Comparison of ENCODE assay signal across 27 cellular contexts in genomic region chr12:99768758-99769157, GRCh38.
"Had no signal": no experiment of that assay in that cellular context is flagged by ENCODE, and none has a peak within 500 bp of the region (broad histone marks: within the 10 kb centered on the region; RNA-seq: fewer than 3 reads in every experiment).

No MANE protein-coding gene starts in this region.

- H3K27ac Mint-ChIP-seq: stimulated activated effector memory CD8-positive, alpha-beta T cell treated with anti-CD3 and anti-CD28 coated beads, Interleukin-12 subunit alpha, Interleukin-12 subunit beta, amount 100 ng/mL, for 72 hours; stimulated activated memory B cell treated with anti-CD40 and anti-IgM and Interleukin-4, amounts not matched to agents 10 μg/mL and 1 μg/mL and 100 μg/mL, for 72 hours; stimulated activated naive B cell treated with anti-CD40 and anti-IgM and Interleukin-4, amounts not matched to agents 10 μg/mL and 1 μg/mL and 100 μg/mL, for 72 hours; stimulated activated naive CD8-positive, alpha-beta T cell treated with anti-CD3 and anti-CD28 coated beads, Interleukin-15, amount 100 ng/mL, for 72 hours; stimulated activated naive CD8-positive, alpha-beta T cell treated with anti-CD3 and anti-CD28 coated beads, Interleukin-15, Interleukin-2, amounts not matched to agents 100 ng/mL and 50 ng/mL, for 24 hours; type B pancreatic cell had no signal

- H3K27me3 Mint-ChIP-seq: stimulated activated memory B cell treated with anti-CD40 and anti-IgM and Interleukin-4, amounts not matched to agents 10 μg/mL and 1 μg/mL and 100 μg/mL, for 72 hours; stimulated activated naive B cell treated with anti-CD40 and anti-IgM and Interleukin-4, amounts not matched to agents 10 μg/mL and 1 μg/mL and 100 μg/mL, for 72 hours; stimulated activated naive CD8-positive, alpha-beta T cell treated with anti-CD3 and anti-CD28 coated beads, Interleukin-15, amount 100 ng/mL, for 72 hours; stimulated activated naive CD8-positive, alpha-beta T cell treated with anti-CD3 and anti-CD28 coated beads, Interleukin-15, Interleukin-2, amounts not matched to agents 100 ng/mL and 50 ng/mL, for 24 hours; type B pancreatic cell had no signal

- H3K27ac ChIP-seq: stomach, suprapubic skin, testis, thoracic aorta, thyroid gland, tibial artery, tibial nerve, transverse colon, upper lobe of left lung, upper lobe of right lung, uterus, vagina had no signal

- H3K4me3 Mint-ChIP-seq: stimulated activated effector memory CD8-positive, alpha-beta T cell treated with anti-CD3 and anti-CD28 coated beads, Interleukin-12 subunit alpha, Interleukin-12 subunit beta, amount 100 ng/mL, for 72 hours; stimulated activated memory B cell treated with anti-CD40 and anti-IgM and Interleukin-4, amounts not matched to agents 10 μg/mL and 1 μg/mL and 100 μg/mL, for 72 hours; stimulated activated naive B cell treated with anti-CD40 and anti-IgM and Interleukin-4, amounts not matched to agents 10 μg/mL and 1 μg/mL and 100 μg/mL, for 72 hours; stimulated activated naive CD8-positive, alpha-beta T cell treated with anti-CD3 and anti-CD28 coated beads, Interleukin-15, amount 100 ng/mL, for 72 hours; stimulated activated naive CD8-positive, alpha-beta T cell treated with anti-CD3 and anti-CD28 coated beads, Interleukin-15, Interleukin-2, amounts not matched to agents 100 ng/mL and 50 ng/mL, for 24 hours; type B pancreatic cell had no signal

- DNase-seq: stimulated activated CD4-positive, alpha-beta T cell treated with anti-CD3 and anti-CD28 coated beads, Interleukin-2, amount 100 ng/mL, for 48 hours; stimulated activated CD4-positive, alpha-beta T cell treated with anti-CD3 and anti-CD28 coated beads, Interleukin-4, amount 100 ng/mL, for 1 hour; stimulated activated CD4-positive, alpha-beta T cell treated with anti-CD3 and anti-CD28 coated beads, Interleukin-4, amount 100 ng/mL, for 24 hours; stimulated activated CD4-positive, alpha-beta T cell treated with anti-CD3 and anti-CD28 coated beads, Interleukin-4, amount 100 ng/mL, for 4 hours; stimulated activated CD8-positive, alpha-beta memory T cell treated with anti-CD3 and anti-CD28 coated beads, Interleukin-4, amount 100 ng/mL, for 48 hours; stimulated activated naive B cell treated with anti-CD40 and anti-IgM and Interleukin-4, amounts not matched to agents 10 μg/mL and 1 μg/mL and 100 μg/mL, for 72 hours; stimulated activated naive CD4-positive, alpha-beta T cell; stimulated activated naive CD4-positive, alpha-beta T cell treated with Interleukin-2 at 50 U/mL for 16 hours; stimulated activated naive CD8-positive, alpha-beta T cell treated with anti-CD3 and anti-CD28 coated beads, Interleukin-15, amount 100 ng/mL, for 72 hours; stimulated activated naive CD8-positive, alpha-beta T cell treated with anti-CD3 and anti-CD28 coated beads, Interleukin-15, Interleukin-2, amounts not matched to agents 100 U/mL and 50 U/mL, for 24 hours; stomach; substantia nigra; testis; thyroid gland; tibial artery; transverse colon; upper lobe of left lung; upper lobe of right lung; uterus had no signal

- H3K9me3 ChIP-seq: stomach, suprapubic skin, testis, thoracic aorta, thyroid gland, tibial artery, tibial nerve, transverse colon, upper lobe of left lung, upper lobe of right lung, uterus, vagina had no signal

- H3K27me3 ChIP-seq: stomach, suprapubic skin, testis, thyroid gland, tibial artery, tibial nerve, transverse colon, upper lobe of left lung, upper lobe of right lung, uterus, vagina had no signal

- H3K4me3 ChIP-seq: stomach, suprapubic skin, testis, thoracic aorta, thyroid gland, tibial artery, tibial nerve, transverse colon, upper lobe of left lung, upper lobe of right lung, uterus, vagina had no signal

- H3K36me3 ChIP-seq: stomach, suprapubic skin, thoracic aorta, thyroid gland, tibial artery, transverse colon, upper lobe of left lung, upper lobe of right lung, uterus, vagina had no signal

- ATAC-seq: stimulated activated effector memory CD8-positive, alpha-beta T cell treated with anti-CD3 and anti-CD28 coated beads, Interleukin-12 subunit alpha, Interleukin-12 subunit beta, amount 100 ng/mL, for 72 hours; stimulated activated memory B cell treated with anti-CD40 and anti-IgM and Interleukin-4, amounts not matched to agents 10 μg/mL and 1 μg/mL and 100 μg/mL, for 72 hours; stimulated activated naive B cell treated with anti-CD40 and anti-IgM and Interleukin-4, amounts not matched to agents 10 μg/mL and 1 μg/mL and 100 μg/mL, for 72 hours; stimulated activated naive CD8-positive, alpha-beta T cell treated with anti-CD3 and anti-CD28 coated beads, Interleukin-15, amount 100 ng/mL, for 72 hours; stimulated activated naive CD8-positive, alpha-beta T cell treated with anti-CD3 and anti-CD28 coated beads, Interleukin-15, Interleukin-2, amounts not matched to agents 100 U/mL and 50 U/mL, for 24 hours; upper lobe of right lung had no signal

- H3K4me1 ChIP-seq: suprapubic skin, testis, thyroid gland, transverse colon, upper lobe of left lung, upper lobe of right lung, uterus, vagina had no signal

- H3K36me3 Mint-ChIP-seq: stimulated activated effector memory CD8-positive, alpha-beta T cell treated with anti-CD3 and anti-CD28 coated beads, Interleukin-12 subunit alpha, Interleukin-12 subunit beta, amount 100 ng/mL, for 72 hours; stimulated activated memory B cell treated with anti-CD40 and anti-IgM and Interleukin-4, amounts not matched to agents 10 μg/mL and 1 μg/mL and 100 μg/mL, for 72 hours; stimulated activated naive B cell treated with anti-CD40 and anti-IgM and Interleukin-4, amounts not matched to agents 10 μg/mL and 1 μg/mL and 100 μg/mL, for 72 hours; type B pancreatic cell had no signal

- H3K9me3 Mint-ChIP-seq: stimulated activated naive B cell treated with anti-CD40 and anti-IgM and Interleukin-4, amounts not matched to agents 10 μg/mL and 1 μg/mL and 100 μg/mL, for 72 hours; stimulated activated naive CD8-positive, alpha-beta T cell treated with anti-CD3 and anti-CD28 coated beads, Interleukin-15, amount 100 ng/mL, for 72 hours; stimulated activated naive CD8-positive, alpha-beta T cell treated with anti-CD3 and anti-CD28 coated beads, Interleukin-15, Interleukin-2, amounts not matched to agents 100 ng/mL and 50 ng/mL, for 24 hours; type B pancreatic cell had no signal

- H3K4me1 Mint-ChIP-seq: stimulated activated effector memory CD8-positive, alpha-beta T cell treated with anti-CD3 and anti-CD28 coated beads, Interleukin-12 subunit alpha, Interleukin-12 subunit beta, amount 100 ng/mL, for 72 hours; stimulated activated memory B cell treated with anti-CD40 and anti-IgM and Interleukin-4, amounts not matched to agents 10 μg/mL and 1 μg/mL and 100 μg/mL, for 72 hours; stimulated activated naive B cell treated with anti-CD40 and anti-IgM and Interleukin-4, amounts not matched to agents 10 μg/mL and 1 μg/mL and 100 μg/mL, for 72 hours; stimulated activated naive CD8-positive, alpha-beta T cell treated with anti-CD3 and anti-CD28 coated beads, Interleukin-15, amount 100 ng/mL, for 72 hours had no signal
